In genomic region chr3:14170569-14171159, GRCh38 we compare ENCODE assay signal across 15 cellular contexts. TPM values are rescaled to one million over a fixed set of nuclear protein-coding genes. Genes with fewer than 3 reads are reported as not detected.
DNase-seq lines count a peak whose midpoint lies in the region; ATAC-seq and TF ChIP-seq lines count a peak whose summit lies in the region.
"Had no signal": no experiment of that assay in that cellular context is flagged by ENCODE, and none has a peak within 500 bp of the region (broad histone marks: within the 10 kb centered on the region; RNA-seq: fewer than 3 reads in every experiment).

No MANE protein-coding gene starts in this region.

- H3K27ac Mint-ChIP-seq in CD4-positive, alpha-beta memory T cell: peak overlapping the region in 3 of 7 donors; percentile 10 to 74 (median 29)
- H3K27ac Mint-ChIP-seq: dendritic cell treated with granulocyte-macrophage colony-stimulating factor and Interleukin-4, amounts not matched to agents 40 ng/mL and 50 ng/mL, for 4 days had no signal

- H3K4me1 ChIP-seq in CD4-positive, alpha-beta memory T cell (ENCODE audit: insufficient read depth, low read length): peaks cover 33% of the 10 kb centered on the region
- H3K4me1 ChIP-seq: parathyroid adenoma had no signal

- ATAC-seq in GM21381 (IDR thresholded peaks at IDR 0.05; ENCODE audit: unreplicated experiment): no peak
- no peak for ATAC-seq in left colon
- no peak for ATAC-seq in left cardiac atrium
- ATAC-seq: heart left ventricle had no signal

- POLR2A ChIA-PET in CD4-positive, alpha-beta memory T cell (lab: Charles Lee; ENCODE audit: partially characterized antibody): interaction anchor here (1.3 to 9.8 kb wide), 3 partner anchors 26 to 47 kb away, joined by 4 to 270 read pairs (median 6); partner anchors contain the start of genes CHCHD4 and TMEM43

- H3K36me3 ChIP-seq in CD4-positive, alpha-beta memory T cell (ENCODE audit: insufficient read depth, low read length): peaks cover 69% of the 10 kb centered on the region

- peaks cover 75 to 83% of the 10 kb centered on the region in 2 donors for H3K36me3 Mint-ChIP-seq in CD4-positive, alpha-beta memory T cell

- H3K27me3 Mint-ChIP-seq in CD4-positive, alpha-beta memory T cell: no peaks in the 10 kb centered on the region
- H3K27me3 Mint-ChIP-seq: dendritic cell treated with granulocyte-macrophage colony-stimulating factor and Interleukin-4, amounts not matched to agents 40 ng/mL and 50 ng/mL, for 4 days had no signal

- H3K27ac ChIP-seq in CD4-positive, alpha-beta memory T cell (ENCODE audit: low read depth, low read length): no peak overlapping the region
- H3K27ac ChIP-seq: heart left ventricle, parathyroid adenoma had no signal

- no peak overlapping the region for H3K4me3 ChIP-seq in CD4-positive, alpha-beta memory T cell (ENCODE audit: low read length in 2 of 2)
- H3K4me3 ChIP-seq: heart left ventricle had no signal

- CTCF ChIA-PET in CD4-positive, alpha-beta memory T cell (lab: Charles Lee; ENCODE audit: partially characterized antibody): interaction anchor here (0.9 to 2.0 kb wide), 3 partner anchors 8 to 33 kb away, joined by 3 to 6 read pairs (median 3); no protein-coding TSS in a partner anchor

- peak overlapping the region in 1 of 8 donors; percentile 20 for H3K4me3 Mint-ChIP-seq in CD4-positive, alpha-beta memory T cell
- H3K4me3 Mint-ChIP-seq: dendritic cell treated with granulocyte-macrophage colony-stimulating factor and Interleukin-4, amounts not matched to agents 40 ng/mL and 50 ng/mL, for 4 days had no signal

- no peak for TF ChIP-seq CTCF in AG09319 (IDR thresholded peaks at IDR 0.05; ENCODE audit: low read depth, low read length)

- H3K4me1 Mint-ChIP-seq in CD4-positive, alpha-beta memory T cell: peaks cover 31 to 69% (median 57%) of the 10 kb centered on the region in 4 donors

- H3K9me3 ChIP-seq in CD4-positive, alpha-beta memory T cell (ENCODE audit: control insufficient read depth in 1 of 2, low read length in 2 of 2): no peaks in the 10 kb centered on the region
- H3K9me3 ChIP-seq: heart left ventricle had no signal

- DNase-seq in AG09319 (ENCODE audit: extremely low read depth, low read depth): peak; percentile 44
- peak; percentile 4 for DNase-seq in HPDE6-E6E7 (ENCODE audit: extremely low spot score)
- peak; percentile 64 for DNase-seq in amniotic stem cell (lab: John Stamatoyannopoulos, UW)
- DNase-seq in iris pigment epithelial cell (ENCODE audit: low read depth): peak; percentile 96
- DNase-seq in CD4-positive, alpha-beta memory T cell: no peak
- DNase-seq in left colon: no peak
- DNase-seq in left cardiac atrium: no peak
- DNase-seq: activated CD4-positive, CD25-positive, alpha-beta regulatory T cell treated with anti-CD3 and anti-CD28 coated beads, Interleukin-2, amount 50 U/mL, for 72 hours; activated naive CD4-positive, alpha-beta T cell; heart left ventricle; stimulated activated CD4-positive, alpha-beta T cell treated with anti-CD3 and anti-CD28 coated beads, Interleukin-2, amount 100 ng/mL, for 24 hours; stimulated activated naive CD4-positive, alpha-beta T cell treated with Interleukin-2 at 50 U/mL for 16 hours had no signal

- peaks cover 0 to 3% (median 0%) of the 10 kb centered on the region in 8 donors for H3K9me3 Mint-ChIP-seq in CD4-positive, alpha-beta memory T cell
- H3K9me3 Mint-ChIP-seq: dendritic cell treated with granulocyte-macrophage colony-stimulating factor and Interleukin-4, amounts not matched to agents 40 ng/mL and 50 ng/mL, for 4 days had no signal

- intact Hi-C loops in CD4-positive, alpha-beta memory T cell (cut with micrococcal nuclease): no loop called here
- intact Hi-C loops in left colon (cut with DNase I, micrococcal nuclease): loop anchor here in 1 of 2 donors (10.0 kb wide), 1 partner anchor 276 kb away; no protein-coding TSS in a partner anchor
- intact Hi-C loops in left cardiac atrium (cut with DNase I): no loop called here

- no peaks in the 10 kb centered on the region for H3K27me3 ChIP-seq in CD4-positive, alpha-beta memory T cell (ENCODE audit: insufficient read depth, low read length)
- H3K27me3 ChIP-seq: heart left ventricle had no signal

RNA-seq across cellular contexts. Expression of gene XPC, which starts 7.7 kb away (rescaled TPM):
- total RNA-seq in CD4-positive, alpha-beta memory T cell: 100 to 1,000 TPM; 104 to 108 TPM
- 10 to 100 TPM; 32.9 to 57.5 TPM for polyA plus RNA-seq in CD4-positive, alpha-beta memory T cell
- total RNA-seq in left colon: 10 to 100 TPM; 19.7 to 22.4 TPM
- total RNA-seq in left cardiac atrium: 10 to 100 TPM; 10.6 to 15.0 TPM

RNA-seq across cellular contexts. Expression of gene LSM3, which starts 8.0 kb away (rescaled TPM):
- total RNA-seq in CD4-positive, alpha-beta memory T cell: 1 to 10 TPM; 7.2 to 8.2 TPM
- polyA plus RNA-seq in CD4-positive, alpha-beta memory T cell: 10 to 100 TPM; 22.1 to 30.7 TPM
- total RNA-seq in left colon (1 to 10 TPM; 9.1 to 9.9 TPM), left cardiac atrium (10 to 100 TPM; 15.8 to 17.5 TPM)

RNA-seq across cellular contexts. Expression of gene TMEM43, which starts 45.8 kb away (rescaled TPM):
- 10 to 100 TPM; 69.3 to 69.7 TPM for total RNA-seq in CD4-positive, alpha-beta memory T cell
- polyA plus RNA-seq in CD4-positive, alpha-beta memory T cell: 100 to 1,000 TPM in 1 of 2 donors, 10 to 100 TPM in 1; 83.8 to 143 TPM
- total RNA-seq in left colon (10 to 100 TPM; 25.3 to 29.2 TPM), left cardiac atrium (10 to 100 TPM; 50.1 to 95.3 TPM)

RNA-seq across cellular contexts. Expression of gene CHCHD4, which starts 46.0 kb away (rescaled TPM):
- total RNA-seq in CD4-positive, alpha-beta memory T cell: 1 to 10 TPM; 7.5 to 9.3 TPM
- 10 to 100 TPM; 17.4 to 17.5 TPM for polyA plus RNA-seq in CD4-positive, alpha-beta memory T cell
- total RNA-seq in left colon: 10 to 100 TPM; 17.6 to 18.9 TPM
- 10 to 100 TPM; 21.8 to 25.9 TPM for total RNA-seq in left cardiac atrium

Comparison
In these comparisons a context has a peak if more than half of its experiments do, and no peak if none do; other contexts are left out.
1. DNase-seq: peak in AG09319 (single experiment), HPDE6-E6E7 (single experiment), amniotic stem cell (single experiment) and iris pigment epithelial cell (single experiment); none in CD4-positive, alpha-beta memory T cell (0 of 5), left colon (0 of 2) and left cardiac atrium (single experiment).
2. RNA of gene XPC, which starts 7.7 kb away (total RNA-seq): 104 to 108 TPM in CD4-positive, alpha-beta memory T cell; 19.7 to 22.4 TPM in left colon and 10.6 to 15.0 TPM in left cardiac atrium; every median in the first group is over 4 times any median in the second.